In genomic region chr17:8248751-8249607, GRCh38 we compare ENCODE assay signal across 8 cellular contexts. TPM values are rescaled to one million over a fixed set of nuclear protein-coding genes. Genes with fewer than 3 reads are reported as not detected.
A peak's percentile ranks its signal among the peaks of the same experiment; 100 is the strongest.
DNase-seq lines count a peak whose midpoint lies in the region; ATAC-seq and TF ChIP-seq lines count a peak whose summit lies in the region.

A gene with protein sequence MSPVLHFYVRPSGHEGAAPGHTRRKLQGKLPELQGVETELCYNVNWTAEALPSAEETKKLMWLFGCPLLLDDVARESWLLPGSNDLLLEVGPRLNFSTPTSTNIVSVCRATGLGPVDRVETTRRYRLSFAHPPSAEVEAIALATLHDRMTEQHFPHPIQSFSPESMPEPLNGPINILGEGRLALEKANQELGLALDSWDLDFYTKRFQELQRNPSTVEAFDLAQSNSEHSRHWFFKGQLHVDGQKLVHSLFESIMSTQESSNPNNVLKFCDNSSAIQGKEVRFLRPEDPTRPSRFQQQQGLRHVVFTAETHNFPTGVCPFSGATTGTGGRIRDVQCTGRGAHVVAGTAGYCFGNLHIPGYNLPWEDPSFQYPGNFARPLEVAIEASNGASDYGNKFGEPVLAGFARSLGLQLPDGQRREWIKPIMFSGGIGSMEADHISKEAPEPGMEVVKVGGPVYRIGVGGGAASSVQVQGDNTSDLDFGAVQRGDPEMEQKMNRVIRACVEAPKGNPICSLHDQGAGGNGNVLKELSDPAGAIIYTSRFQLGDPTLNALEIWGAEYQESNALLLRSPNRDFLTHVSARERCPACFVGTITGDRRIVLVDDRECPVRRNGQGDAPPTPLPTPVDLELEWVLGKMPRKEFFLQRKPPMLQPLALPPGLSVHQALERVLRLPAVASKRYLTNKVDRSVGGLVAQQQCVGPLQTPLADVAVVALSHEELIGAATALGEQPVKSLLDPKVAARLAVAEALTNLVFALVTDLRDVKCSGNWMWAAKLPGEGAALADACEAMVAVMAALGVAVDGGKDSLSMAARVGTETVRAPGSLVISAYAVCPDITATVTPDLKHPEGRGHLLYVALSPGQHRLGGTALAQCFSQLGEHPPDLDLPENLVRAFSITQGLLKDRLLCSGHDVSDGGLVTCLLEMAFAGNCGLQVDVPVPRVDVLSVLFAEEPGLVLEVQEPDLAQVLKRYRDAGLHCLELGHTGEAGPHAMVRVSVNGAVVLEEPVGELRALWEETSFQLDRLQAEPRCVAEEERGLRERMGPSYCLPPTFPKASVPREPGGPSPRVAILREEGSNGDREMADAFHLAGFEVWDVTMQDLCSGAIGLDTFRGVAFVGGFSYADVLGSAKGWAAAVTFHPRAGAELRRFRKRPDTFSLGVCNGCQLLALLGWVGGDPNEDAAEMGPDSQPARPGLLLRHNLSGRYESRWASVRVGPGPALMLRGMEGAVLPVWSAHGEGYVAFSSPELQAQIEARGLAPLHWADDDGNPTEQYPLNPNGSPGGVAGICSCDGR (N-terminal part only) (plus strand): TSS chr17:8249289. CDS start chr17:8253938, 4,649 bp downstream.

- TF ChIP-seq CTCF in prostate gland (IDR thresholded peaks at IDR 0.05) (peak in 2 of 4 experiments; percentile 4 to 13), upper lobe of right lung (IDR thresholded peaks at IDR 0.05) (no peak)

- under 1% methylated on average over 52 of the region's 58 CpGs for WGBS in prostate gland

- ATAC-seq in HG02759 (IDR thresholded peaks at IDR 0.05; ENCODE audit: unreplicated experiment) (peak; percentile 59), left ventricle myocardium superior (peak; percentile 82), upper lobe of right lung (peak; percentile 86)

- intact Hi-C loops in left ventricle myocardium superior (cut with micrococcal nuclease) (no loop called here), prostate gland (cut with DNase I) (loop anchor here (2.0 to 5.0 kb wide), 2 partner anchors 22 to 38 kb away; partner anchors contain the start of gene RANGRF), upper lobe of right lung (cut with DNase I) (no loop called here)

- H3K27ac ChIP-seq in angular gyrus (ENCODE audit: low read depth, low read length) (peak within 1 kb of the TSS; percentile 76), prostate gland (peak within 1 kb of the TSS; percentile 98 to 99), upper lobe of right lung (peak within 1 kb of the TSS; percentile 98)

- H3K9me3 ChIP-seq in prostate gland (no peaks in the 10 kb centered on the region), upper lobe of right lung (no peaks in the 10 kb centered on the region)

- H3K36me3 ChIP-seq in prostate gland (no peaks in the 10 kb centered on the region), upper lobe of right lung (peaks cover 11% of the 10 kb centered on the region)

- DNase-seq in NCI-H1694 (lab: John Stamatoyannopoulos, UW) (peak; percentile 91), T-helper 2 cell (peak; percentile 90 to 96 (median 94)), left ventricle myocardium superior (peak; percentile 98), prostate gland (ENCODE audit: low spot score) (peak; percentile 94), upper lobe of right lung (peak; percentile 98)

- H3K27me3 ChIP-seq in prostate gland (replicated peaks; ENCODE audit: insufficient read depth) (no peaks in the 10 kb centered on the region), upper lobe of right lung (no peaks in the 10 kb centered on the region)

- TF ChIP-seq POLR2A in GM10847 (IDR thresholded peaks at IDR 0.05; ENCODE audit: extremely low read depth, insufficient read length) = peak; percentile 43
- peak; percentile 70 for TF ChIP-seq POLR2A in prostate gland (IDR thresholded peaks at IDR 0.05)

- peak within 1 kb of the TSS; percentile 59 to 62 for H3K4me3 ChIP-seq in prostate gland
- H3K4me3 ChIP-seq in upper lobe of right lung = peak within 1 kb of the TSS; percentile 96

- H3K4me1 ChIP-seq in prostate gland (replicated peaks) = no peaks in the 10 kb centered on the region
- H3K4me1 ChIP-seq in upper lobe of right lung = peaks cover 21% of the 10 kb centered on the region

RNA-seq across cellular contexts. Expression of the gene that starts here (rescaled TPM):
- total RNA-seq in left ventricle myocardium superior = 12.1 TPM
- total RNA-seq in prostate gland = 10 to 100 TPM; 17.0 to 29.0 TPM
- 28.3 TPM for total RNA-seq in upper lobe of right lung

Comparison
In these comparisons a context has a peak if more than half of its experiments do, and no peak if none do; other contexts are left out.
1. Peak in every context shown above with its lines: DNase-seq, ATAC-seq, H3K4me3 ChIP-seq and H3K27ac ChIP-seq.